8 cellular contexts compared by ENCODE assay signal in the genomic region with DNA sequence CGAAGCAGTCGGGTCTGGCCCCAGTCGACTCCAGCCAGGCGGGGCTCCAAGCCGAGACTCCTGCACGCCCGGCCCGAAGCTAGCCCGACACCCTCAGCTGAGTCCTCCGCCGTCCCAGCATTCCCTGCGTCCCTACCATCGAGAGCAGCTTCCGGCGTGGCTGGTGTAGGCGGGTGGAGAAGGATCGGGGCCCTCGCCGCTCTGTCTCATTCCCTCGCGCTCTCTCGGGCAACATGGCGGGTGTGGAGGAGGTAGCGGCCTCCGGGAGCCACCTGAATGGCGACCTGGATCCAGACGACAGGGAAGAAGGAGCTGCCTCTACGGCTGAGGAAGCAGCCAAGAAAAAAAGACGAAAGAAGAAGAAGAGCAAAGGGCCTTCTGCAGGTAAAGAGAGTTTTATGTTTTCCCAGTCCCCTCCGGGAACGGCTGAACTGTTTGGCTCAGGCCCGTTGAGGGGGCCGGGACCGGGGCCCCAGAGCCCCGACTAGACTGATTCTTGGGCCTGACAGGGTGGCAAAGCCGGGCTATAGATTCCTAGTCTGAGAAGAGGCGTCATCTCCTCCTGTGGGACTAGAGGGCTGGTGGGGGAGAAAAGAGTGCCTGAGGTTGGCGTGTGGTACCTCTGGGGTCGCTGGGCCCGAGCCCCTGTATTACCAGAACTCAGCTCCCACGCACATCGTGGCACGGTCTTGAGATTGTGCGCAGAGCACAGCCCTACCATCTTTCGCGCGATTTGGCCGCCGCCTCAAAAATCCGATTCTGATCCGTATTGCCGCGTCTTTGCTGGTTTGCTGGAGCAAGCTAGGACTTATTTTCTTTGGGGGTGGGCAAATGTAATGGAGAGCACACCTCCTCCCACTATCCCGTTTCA. TPM values are rescaled to one million over a fixed set of nuclear protein-coding genes. Genes with fewer than 3 reads are reported as not detected.
DNase-seq lines count a peak whose midpoint lies in the region; ATAC-seq and TF ChIP-seq lines count a peak whose summit lies in the region.

Gene METAP2 (plus strand): TSS at position 206 of the 871 bp plus-strand sequence. CDS start 28 bp downstream, at position 234.

- H3K4me2 ChIP-seq in KMS-11 = peak within 1 kb of the TSS; percentile 90

- H3K27me3 ChIP-seq in KMS-11 (ENCODE audit: insufficient read depth, low read depth) (no peaks in the 10 kb centered on the region), Peyer's patch (no peaks in the 10 kb centered on the region), muscle layer of duodenum (ENCODE audit: low read depth, low read length) (no peaks in the 10 kb centered on the region)

- H3K27ac ChIP-seq in KMS-11 (peak within 1 kb of the TSS; percentile 88), Peyer's patch (peak within 1 kb of the TSS; percentile 86 to 94 (median 89)), muscle layer of duodenum (ENCODE audit: low read length) (peak within 1 kb of the TSS; percentile 100)

- H2AFZ ChIP-seq in KMS-11 (ENCODE audit: low read depth) = peak within 1 kb of the TSS; percentile 88

- TF ChIP-seq POLR2A in Peyer's patch (IDR thresholded peaks at IDR 0.05) = peak; percentile 82 to 89

- H4K20me1 ChIP-seq in KMS-11 (ENCODE audit: insufficient read depth) = no peaks in the 10 kb centered on the region

- H3K4me3 ChIP-seq in KMS-11 (IDR thresholded peaks at IDR 0.05; ENCODE audit: insufficient read depth, low read depth, low read length) = no peak within 1 kb of the TSS
- H3K4me3 ChIP-seq in Peyer's patch = peak within 1 kb of the TSS; percentile 75 to 91 (median 84)
- H3K4me3 ChIP-seq in muscle layer of duodenum (ENCODE audit: low read depth in 1 of 2, low read length in 2 of 2) = peak within 1 kb of the TSS; percentile 93 to 99

- H3K9me3 ChIP-seq in Peyer's patch = no peaks in the 10 kb centered on the region
- H3K9me3 ChIP-seq in muscle layer of duodenum (ENCODE audit: control insufficient read depth in 1 of 2, low read length in 2 of 2) = no peaks in the 10 kb centered on the region

- ATAC-seq in GM21737 (IDR thresholded peaks at IDR 0.05; ENCODE audit: unreplicated experiment) (peak; percentile 98), esophagus mucosa (peak; percentile 100)

- peaks cover 32% of the 10 kb centered on the region for H3K4me1 ChIP-seq in KMS-11 (ENCODE audit: low read depth, poor library complexity, severe bottlenecking)
- peaks cover 0 to 17% (median 9%) of the 10 kb centered on the region in 4 donors for H3K4me1 ChIP-seq in Peyer's patch
- peaks cover 8 to 22% of the 10 kb centered on the region in 2 donors for H3K4me1 ChIP-seq in muscle layer of duodenum (ENCODE audit: control insufficient read depth in 1 of 2, insufficient read depth in 2 of 2, low read length in 2 of 2)

- DNase-seq in DMS53 treated with DMSO at 0.1 percent for 48 hours (lab: John Stamatoyannopoulos, UW; ENCODE audit: unreplicated experiment) = peak; percentile 95
- DNase-seq in Peyer's patch = peak; percentile 96 to 98 (median 97)
- DNase-seq in activated T-cell treated with anti-CD3 and anti-CD28 coated beads, Interleukin-2, amount 50 U/mL, for 48 hours = peak; percentile 95 to 96
- peak; percentile 88 to 89 for DNase-seq in stimulated activated CD8-positive, alpha-beta memory T cell treated with anti-CD3 and anti-CD28 coated beads, Interleukin-7, amount 100 ng/mL, for 4 hours (ENCODE audit: low read depth in 2 of 2)

- H3K9ac ChIP-seq in KMS-11 = peak within 1 kb of the TSS; percentile 95

- TF ChIP-seq CTCF in KMS-11 (conservative IDR thresholded peaks at IDR 0.05; ENCODE audit: low read depth, low read length) (no peak), Peyer's patch (IDR thresholded peaks at IDR 0.05) (no peak)

- H3K36me3 ChIP-seq in KMS-11 (ENCODE audit: insufficient read depth) (peaks cover 8% of the 10 kb centered on the region; the same call in 1 of the 2 replicates), Peyer's patch (peaks cover 0 to 31% (median 0%) of the 10 kb centered on the region in 3 donors), muscle layer of duodenum (ENCODE audit: control insufficient read depth in 1 of 2, insufficient read depth in 2 of 2, low read length in 2 of 2) (peaks cover 18% of the 10 kb centered on the region in 2 donors)

- peaks cover 53% of the 10 kb centered on the region for H3K79me2 ChIP-seq in KMS-11 (ENCODE audit: insufficient read depth, low read depth)

RNA-seq across cellular contexts. Expression of gene METAP2, which starts in this region (rescaled TPM):
- total RNA-seq in Peyer's patch = 100 to 1,000 TPM in 1 of 4 donors, 10 to 100 TPM in 3; 25.1 to 106 (median 30.0) TPM
- 54.2 TPM for total RNA-seq in esophagus mucosa
